10 cellular contexts compared by ENCODE assay signal in genomic region chr2:46335966-46336436, GRCh38. TPM values are rescaled to one million over a fixed set of nuclear protein-coding genes. Genes with fewer than 3 reads are reported as not detected.
DNase-seq lines count a peak whose midpoint lies in the region; ATAC-seq and TF ChIP-seq lines count a peak whose summit lies in the region.
"Had no signal": no experiment of that assay in that cellular context is flagged by ENCODE, and none has a peak within 500 bp of the region (broad histone marks: within the 10 kb centered on the region; RNA-seq: fewer than 3 reads in every experiment).

No MANE protein-coding gene starts in this region.

- H3K9me3 ChIP-seq in breast epithelium = no peaks in the 10 kb centered on the region
- H3K9me3 ChIP-seq in lower lobe of right lung = no peaks in the 10 kb centered on the region
- H3K9me3 ChIP-seq in stomach smooth muscle (ENCODE audit: control insufficient read depth in 2 of 2, low read length in 2 of 2) = no peaks in the 10 kb centered on the region
- H3K9me3 ChIP-seq in WERI-Rb-1 (ENCODE audit: severe bottlenecking) = no peaks in the 10 kb centered on the region
- H3K9me3 ChIP-seq: neutrophil had no signal

- H3K4me1 ChIP-seq in breast epithelium (peaks cover 15 to 54% of the 10 kb centered on the region in 2 donors), lower lobe of right lung (peaks cover 98% of the 10 kb centered on the region), stomach smooth muscle (ENCODE audit: control insufficient read depth, insufficient read depth, low read length) (peaks cover 56% of the 10 kb centered on the region)

- H3K9ac ChIP-seq in stomach smooth muscle (ENCODE audit: low read length in 2 of 2) = peak overlapping the region in 1 of 2 donors; percentile 54

- no peak for TF ChIP-seq CTCF in breast epithelium (IDR thresholded peaks at IDR 0.05)
- no peak for TF ChIP-seq CTCF in lower lobe of right lung (IDR thresholded peaks at IDR 0.05)
- no peak for TF ChIP-seq CTCF in WERI-Rb-1 (IDR thresholded peaks at IDR 0.05; ENCODE audit: low read depth, low read length)

- H3K27ac ChIP-seq in breast epithelium (peak overlapping the region; percentile 71 to 92), lower lobe of right lung (peak overlapping the region; percentile 73), stomach smooth muscle (ENCODE audit: low read length) (peak overlapping the region; percentile 70), WERI-Rb-1 (no peak overlapping the region)
- H3K27ac ChIP-seq: neutrophil had no signal

- no peaks in the 10 kb centered on the region for H3K27me3 ChIP-seq in breast epithelium
- H3K27me3 ChIP-seq in lower lobe of right lung (ENCODE audit: low read depth) = no peaks in the 10 kb centered on the region
- H3K27me3 ChIP-seq in stomach smooth muscle (ENCODE audit: control insufficient read depth in 1 of 2, insufficient read depth in 2 of 2, low read length in 2 of 2) = no peaks in the 10 kb centered on the region
- H3K27me3 ChIP-seq in WERI-Rb-1 (ENCODE audit: insufficient read depth, low read depth, severe bottlenecking) = no peaks in the 10 kb centered on the region

- H3K36me3 ChIP-seq in breast epithelium (no peaks in the 10 kb centered on the region), lower lobe of right lung (no peaks in the 10 kb centered on the region), stomach smooth muscle (ENCODE audit: control insufficient read depth in 2 of 2, insufficient read depth in 2 of 2, low read length in 2 of 2) (no peaks in the 10 kb centered on the region), WERI-Rb-1 (no peaks in the 10 kb centered on the region)
- H3K36me3 ChIP-seq: neutrophil had no signal

- H3K4me3 ChIP-seq in breast epithelium (peak overlapping the region; percentile 23 to 57 (median 32)), lower lobe of right lung (peak overlapping the region; percentile 41), stomach smooth muscle (ENCODE audit: low read length in 2 of 2) (peak overlapping the region; percentile 48 to 67), WERI-Rb-1 (ENCODE audit: low read depth, low read length) (no peak overlapping the region)

- intact Hi-C loops in breast epithelium (cut with DNase I; ENCODE audit: low total_unique reads) (no loop called here), lower lobe of right lung (cut with DNase I) (no loop called here)

- no peak for TF ChIP-seq POLR2A in breast epithelium (IDR thresholded peaks at IDR 0.05)

- peak; percentile 41 for DNase-seq in HCEC 1CT
- DNase-seq in breast epithelium (ENCODE audit: low spot score in 2 of 2) = no peak
- DNase-seq in lower lobe of right lung = peak; percentile 54
- DNase-seq in central memory CD4-positive, alpha-beta T cell = no peak
- DNase-seq in effector CD4-positive, alpha-beta T cell = no peak
- DNase-seq in WERI-Rb-1 = no peak
- DNase-seq: effector memory CD4-positive, alpha-beta T cell had no signal

- ATAC-seq in lower lobe of right lung (peak; percentile 40 to 44), HG03025 (IDR thresholded peaks at IDR 0.05; ENCODE audit: low FRiP score, unreplicated experiment) (no peak)

RNA-seq across cellular contexts. Expression of gene EPAS1, which starts 38.8 kb away (rescaled TPM):
- total RNA-seq in breast epithelium = 100 to 1,000 TPM in 2 of 3 donors, 10 to 100 TPM in 1; 92.5 to 274 (median 229) TPM
- 1,419 TPM for total RNA-seq in lower lobe of right lung

Comparison
In these comparisons a context has a peak if more than half of its experiments do, and no peak if none do; other contexts are left out.
1. DNase-seq: peak in HCEC 1CT (single experiment) and lower lobe of right lung (single experiment); none in breast epithelium (0 of 2), central memory CD4-positive, alpha-beta T cell (single experiment), effector CD4-positive, alpha-beta T cell (single experiment) and WERI-Rb-1 (single experiment).